8 cellular contexts compared by ENCODE assay signal in genomic region chr12:111406474-111407370, GRCh38. TPM values are rescaled to one million over a fixed set of nuclear protein-coding genes. Genes with fewer than 3 reads are reported as not detected.
DNase-seq lines count a peak whose midpoint lies in the region; ATAC-seq and TF ChIP-seq lines count a peak whose summit lies in the region.

No MANE protein-coding gene starts in this region.

- POLR2A ChIA-PET in MCF 10A (lab: Yijun Ruan, JAX), result interaction anchor here (0.6 to 1.3 kb wide), 3 partner anchors 10 to 60 kb away, joined by 3 to 4 read pairs (median 3); no protein-coding TSS in a partner anchor

- in situ Hi-C loops in GM13977 (cut with MboI; ENCODE audit: low pct_unique_long_range_greater_than_20kb, low sequenced_read_pairs, unreplicated experiment), result no loop called here

- H3K36me3 Mint-ChIP-seq in MCF 10A (ENCODE audit: insufficient read depth, unreplicated experiment), result peaks cover 7% of the 10 kb centered on the region
- H3K36me3 Mint-ChIP-seq in stimulated activated naive B cell treated with anti-CD40 and anti-IgM and Interleukin-4, amounts not matched to agents 10 μg/mL and 1 μg/mL and 100 μg/mL, for 72 hours, result peaks cover 6 to 29% of the 10 kb centered on the region in 2 donors

- peak overlapping the region; percentile 83 for H3K4me3 Mint-ChIP-seq in MCF 10A (ENCODE audit: unreplicated experiment)
- H3K4me3 Mint-ChIP-seq in stimulated activated naive B cell treated with anti-CD40 and anti-IgM and Interleukin-4, amounts not matched to agents 10 μg/mL and 1 μg/mL and 100 μg/mL, for 72 hours, result peak overlapping the region; percentile 83 to 85

- 18 to 25% methylated on average over 27 to 28 of the region's 32 CpGs for WGBS in lower leg skin, 2 donors

- DNase-seq in GM13977 (ENCODE audit: low spot score), result peak; percentile 68
- DNase-seq in SKM-1 treated with dmso at 0.1 percent for 144 hours (lab: John Stamatoyannopoulos, UW; ENCODE audit: unreplicated experiment), result peak; percentile 50
- DNase-seq in MCF 10A (ENCODE audit: unreplicated experiment), result no peak
- no peak for DNase-seq in lower leg skin (ENCODE audit: low spot score in 2 of 2)
- peak; percentile 86 for DNase-seq in stimulated activated naive B cell treated with anti-CD40 and anti-IgM and Interleukin-4, amounts not matched to agents 10 μg/mL and 1 μg/mL and 100 μg/mL, for 72 hours
- DNase-seq in inferior parietal cortex (ENCODE audit: extremely low spot score), result no peak

- intact Hi-C loops in MCF 10A (cut with micrococcal nuclease), result no loop called here
- intact Hi-C loops in lower leg skin (cut with DNase I; ENCODE audit: low total_unique reads), result loop anchor here (5.0 kb wide), 1 partner anchor 1931 kb away; the partner anchor contains the start of gene SLC8B1

- H3K4me1 Mint-ChIP-seq in MCF 10A (ENCODE audit: insufficient read depth, unreplicated experiment), result peaks cover 4% of the 10 kb centered on the region
- H3K4me1 Mint-ChIP-seq in stimulated activated naive B cell treated with anti-CD40 and anti-IgM and Interleukin-4, amounts not matched to agents 10 μg/mL and 1 μg/mL and 100 μg/mL, for 72 hours, result peaks cover 56 to 80% of the 10 kb centered on the region in 2 donors

- no peaks in the 10 kb centered on the region for H3K9me3 Mint-ChIP-seq in MCF 10A (ENCODE audit: unreplicated experiment)
- H3K9me3 Mint-ChIP-seq in stimulated activated naive B cell treated with anti-CD40 and anti-IgM and Interleukin-4, amounts not matched to agents 10 μg/mL and 1 μg/mL and 100 μg/mL, for 72 hours, result no peaks in the 10 kb centered on the region

- H3K27me3 Mint-ChIP-seq in MCF 10A (ENCODE audit: insufficient read depth, unreplicated experiment), result no peaks in the 10 kb centered on the region
- H3K27me3 Mint-ChIP-seq in stimulated activated naive B cell treated with anti-CD40 and anti-IgM and Interleukin-4, amounts not matched to agents 10 μg/mL and 1 μg/mL and 100 μg/mL, for 72 hours, result no peaks in the 10 kb centered on the region

- H3K4me3 ChIP-seq in lower leg skin (ENCODE audit: low read depth, poor library complexity, severe bottlenecking), result peak overlapping the region; percentile 72

- TF ChIP-seq POLR2A in lower leg skin (IDR thresholded peaks at IDR 0.05), result no peak

- no peak for TF ChIP-seq CTCF in GM13977 (IDR thresholded peaks at IDR 0.05; ENCODE audit: extremely low read depth, insufficient read depth, missing control alignments)
- no peak for TF ChIP-seq CTCF in MCF 10A (IDR thresholded peaks at IDR 0.05; ENCODE audit: unreplicated experiment)
- no peak for TF ChIP-seq CTCF in lower leg skin (IDR thresholded peaks at IDR 0.05)

- peak; percentile 29 to 31 for ATAC-seq in stimulated activated naive B cell treated with anti-CD40 and anti-IgM and Interleukin-4, amounts not matched to agents 10 μg/mL and 1 μg/mL and 100 μg/mL, for 72 hours (replicated peaks)
- ATAC-seq in GM21381 (IDR thresholded peaks at IDR 0.05; ENCODE audit: unreplicated experiment), result no peak
- no peak for ATAC-seq in HG02763 (IDR thresholded peaks at IDR 0.05; ENCODE audit: unreplicated experiment)

- CTCF ChIA-PET in MCF 10A (lab: Yijun Ruan, JAX), result interaction anchor here (0.5 to 2.6 kb wide), 2 partner anchors 10 to 91 kb away, joined by 3 to 16 read pairs; no protein-coding TSS in a partner anchor

- TSS peak; percentile 29 for BruUV-seq in MCF 10A (replicated peaks; lab: Mats Ljungman, UMichigan)

- H3K27ac Mint-ChIP-seq in MCF 10A (ENCODE audit: low read depth, unreplicated experiment), result peak overlapping the region; percentile 76
- peak overlapping the region; percentile 99 for H3K27ac Mint-ChIP-seq in stimulated activated naive B cell treated with anti-CD40 and anti-IgM and Interleukin-4, amounts not matched to agents 10 μg/mL and 1 μg/mL and 100 μg/mL, for 72 hours

RNA-seq across cellular contexts. Expression of gene SH2B3, which starts 1.0 kb away (rescaled TPM):
- total RNA-seq in MCF 10A (2022), result 4.5 and 5.1 TPM in 2 replicates
- 10 to 100 TPM in 1 of 4 donors, 1 to 10 TPM in 3; 6.5 to 16.1 (median 8.2) TPM for total RNA-seq in lower leg skin

RNA-seq across cellular contexts. Expression of gene PHETA1, which starts 37.8 kb away (rescaled TPM):
- total RNA-seq in MCF 10A (2022) (3.4 and 4.0 TPM in 2 replicates), lower leg skin (10 to 100 TPM; 18.6 to 37.3 (median 25.1) TPM)

Comparison
In these comparisons a context has a peak if more than half of its experiments do, and no peak if none do; other contexts are left out.
1. DNase-seq: peak in GM13977 (single experiment), SKM-1 treated with dmso at 0.1 percent for 144 hours (single experiment) and stimulated activated naive B cell treated with anti-CD40 and anti-IgM and Interleukin-4, amounts not matched to agents 10 μg/mL and 1 μg/mL and 100 μg/mL, for 72 hours (single experiment); none in MCF 10A (single experiment), lower leg skin (0 of 2) and inferior parietal cortex (single experiment).
2. ATAC-seq: peak in stimulated activated naive B cell treated with anti-CD40 and anti-IgM and Interleukin-4, amounts not matched to agents 10 μg/mL and 1 μg/mL and 100 μg/mL, for 72 hours (2 of 2); none in GM21381 (single experiment) and HG02763 (single experiment).